In genomic region chr17:50094753-50095616, GRCh38 we compare ENCODE assay signal across 8 cellular contexts. TPM values are rescaled to one million over a fixed set of nuclear protein-coding genes. Genes with fewer than 3 reads are reported as not detected.
A peak's percentile ranks its signal among the peaks of the same experiment; 100 is the strongest.
DNase-seq lines count a peak whose midpoint lies in the region; ATAC-seq, FAIRE-seq and TF ChIP-seq lines count a peak whose summit lies in the region.

Gene PDK2 (plus strand): TSS chr17:50095351. CDS start chr17:50095436, 85 bp downstream.

- TF ChIP-seq CTCF in kidney (IDR thresholded peaks at IDR 0.05; ENCODE audit: borderline replicate concordance, extremely low read depth, insufficient read depth) = no peak

- no peak for FAIRE-seq in kidney (lab: Jason Lieb, UNC)

- H3K9ac ChIP-seq in kidney (ENCODE audit: low read length in 2 of 2) = peak within 1 kb of the TSS; percentile 86 to 94

- intact Hi-C loops in kidney (cut with DNase I) = loop anchor here (10.0 kb wide), 1 partner anchor 200 kb away; no protein-coding TSS in a partner anchor

- ATAC-seq in HG03432 (IDR thresholded peaks at IDR 0.05; ENCODE audit: unreplicated experiment) = peak; percentile 88

- H3K36me3 ChIP-seq in kidney (ENCODE audit: control insufficient read depth in 1 of 2, insufficient read depth in 2 of 2, low read length in 2 of 2) = peaks cover 2 to 23% of the 10 kb centered on the region in 2 donors

- DNase-seq in AML-193 (lab: John Stamatoyannopoulos, UW) = peak; percentile 96 to 97
- DNase-seq in NCI-H460 (ENCODE audit: extremely low read depth, low read depth) = peak; percentile 78
- DNase-seq in activated CD4-positive, alpha-beta T cell treated with anti-CD3 and anti-CD28 coated beads for 24 hours (ENCODE audit: low read depth in 2 of 2) = peak; percentile 87 to 90
- DNase-seq in cerebellum (ENCODE audit: low spot score) = peak; percentile 97
- DNase-seq in kidney = peak; percentile 98
- peak; percentile 94 for DNase-seq in stimulated activated CD4-positive, alpha-beta T cell treated with anti-CD3 and anti-CD28 coated beads, Interleukin-15, amount 100 ng/mL, for 1 hour (ENCODE audit: low read depth in 1 of 2, low spot score in 1 of 2)

- peak; percentile 52 for TF ChIP-seq POLR2A in GM19193 (IDR thresholded peaks at IDR 0.05; ENCODE audit: extremely low read depth, insufficient read depth, insufficient read length)

- H3K4me1 ChIP-seq in kidney (ENCODE audit: control insufficient read depth in 1 of 2, insufficient read depth in 1 of 2, low read depth in 1 of 2, low read length in 2 of 2) = peaks cover 29 to 31% of the 10 kb centered on the region in 2 donors

- H3K4me3 ChIP-seq in kidney (ENCODE audit: low read length in 2 of 2) = peak within 1 kb of the TSS; percentile 95 to 96

- peak within 1 kb of the TSS; percentile 85 to 90 for H3K27ac ChIP-seq in kidney (ENCODE audit: low read depth in 2 of 2, low read length in 2 of 2)

- H3K9me3 ChIP-seq in kidney (ENCODE audit: control insufficient read depth in 1 of 2, low read length in 2 of 2) = no peaks in the 10 kb centered on the region

RNA-seq across cellular contexts. Expression of gene PDK2, which starts in this region (rescaled TPM):
- total RNA-seq in NCI-H460 (2014; rRNA removed; shearing (Covaris generic)) = 3.9 and 4.4 TPM in 2 replicates
- 0.41 and 3.9 TPM in 2 replicates for polyA plus RNA-seq in NCI-H460 (2014; cell fraction: nucleus; rRNA removed)
- total RNA-seq in cerebellum (21.3 TPM), kidney (41.9 TPM)
- 121 TPM for polyA plus RNA-seq in kidney (ENCODE audit: insufficient read depth, low read depth, low replicate concordance)

Comparison
In these comparisons a context has a peak if more than half of its experiments do, and no peak if none do; other contexts are left out.
1. Peak in every context shown above with its lines: DNase-seq, ATAC-seq, H3K4me3 ChIP-seq and H3K27ac ChIP-seq.